7 cellular contexts compared by ENCODE assay signal in genomic region chr6:35259194-35259945, GRCh38. TPM values are rescaled to one million over a fixed set of nuclear protein-coding genes. Genes with fewer than 3 reads are reported as not detected.
DNase-seq lines count a peak whose midpoint lies in the region; ATAC-seq and TF ChIP-seq lines count a peak whose summit lies in the region.

TSS of gene ZNF76 (plus strand) at chr6:35259735. CDS start at chr6:35281152, 21,417 bp downstream.

- H3K79me2 ChIP-seq in hepatocyte, result peaks cover 44% of the 10 kb centered on the region

- peak within 1 kb of the TSS; percentile 68 for H2AFZ ChIP-seq in hepatocyte

- DNase-seq in NCI-H2029 treated with DMSO at 0.1 percent for 48 hours (lab: John Stamatoyannopoulos, UW) (peak; percentile 76), T-helper 9 cell (peak; percentile 92), astrocyte of the cerebellum (ENCODE audit: low read depth) (peak; percentile 88), hepatocyte (ENCODE audit: low spot score) (peak; percentile 99), retina (peak; percentile 100)

- peak within 1 kb of the TSS; percentile 92 for H3K27ac ChIP-seq in hepatocyte

- ATAC-seq in GM18505 (IDR thresholded peaks at IDR 0.05; ENCODE audit: unreplicated experiment), result peak; percentile 83
- ATAC-seq in HG02973 (IDR thresholded peaks at IDR 0.05; ENCODE audit: unreplicated experiment), result peak; percentile 81

- TF ChIP-seq CTCF in astrocyte of the cerebellum (IDR thresholded peaks at IDR 0.05; ENCODE audit: low read depth, low read length, missing control alignments) (no peak), hepatocyte (IDR thresholded peaks at IDR 0.05; ENCODE audit: poor library complexity) (no peak)

- TF ChIP-seq POLR2A in GM18505 (IDR thresholded peaks at IDR 0.05; ENCODE audit: borderline replicate concordance, extremely low read depth, insufficient read depth, insufficient read length), result peak; percentile 68

- 1% methylated on average over 34 of the region's 82 CpGs for WGBS in hepatocyte (ENCODE audit: low lambda C conversion rate, missing lambda C conversion rate)

- no peaks in the 10 kb centered on the region for H3K9me3 ChIP-seq in hepatocyte (ENCODE audit: low read depth)

- peaks cover 15% of the 10 kb centered on the region for H3K4me1 ChIP-seq in hepatocyte (ENCODE audit: insufficient read depth)

- H4K20me1 ChIP-seq in hepatocyte (ENCODE audit: insufficient read depth, poor library complexity, severe bottlenecking), result no peaks in the 10 kb centered on the region

- peak within 1 kb of the TSS; percentile 88 for H3K4me3 ChIP-seq in astrocyte of the cerebellum (ENCODE audit: low read depth, low read length)
- peak within 1 kb of the TSS; percentile 70 for H3K4me3 ChIP-seq in hepatocyte

- H3K36me3 ChIP-seq in hepatocyte (replicated peaks; ENCODE audit: insufficient read depth, low read depth), result no peaks in the 10 kb centered on the region

- H3K9me2 ChIP-seq in hepatocyte (replicated peaks; ENCODE audit: insufficient read depth), result no peaks in the 10 kb centered on the region

- peak within 1 kb of the TSS; percentile 88 for H3K4me2 ChIP-seq in hepatocyte

- in situ Hi-C loops in astrocyte of the cerebellum (cut with HindIII; ENCODE audit: low sequenced_read_pairs), result no loop called here

- H3K27me3 ChIP-seq in hepatocyte, result no peaks in the 10 kb centered on the region

RNA-seq across cellular contexts. Expression of gene ZNF76, which starts in this region (rescaled TPM):
- total RNA-seq in hepatocyte, result 11.4 and 17.0 TPM in 2 replicates
- 28.0 and 43.7 TPM in 2 replicates for polyA plus RNA-seq in hepatocyte

Comparison
In these comparisons a context has a peak if more than half of its experiments do, and no peak if none do; other contexts are left out.
1. Peak in every context shown above with its lines: DNase-seq, ATAC-seq, H3K4me3 ChIP-seq and H3K27ac ChIP-seq.